Comparison of ENCODE assay signal across 20 cellular contexts in genomic region chr7:42858570-42858969, GRCh38. TPM values are rescaled to one million over a fixed set of nuclear protein-coding genes. Genes with fewer than 3 reads are reported as not detected.
DNase-seq lines count a peak whose midpoint lies in the region; ATAC-seq, FAIRE-seq and TF ChIP-seq lines count a peak whose summit lies in the region.
"Had no signal": no experiment of that assay in that cellular context is flagged by ENCODE, and none has a peak within 500 bp of the region (broad histone marks: within the 10 kb centered on the region; RNA-seq: fewer than 3 reads in every experiment).

No MANE protein-coding gene starts in this region.

- H3K36me3 ChIP-seq in mammary epithelial cell (ENCODE audit: insufficient read depth, low read length) (no peaks in the 10 kb centered on the region), keratinocyte (ENCODE audit: control insufficient read depth in 2 of 2, extremely low read depth in 1 of 2, insufficient read depth in 2 of 2, low read length in 2 of 2) (no peaks in the 10 kb centered on the region), mesendoderm (ENCODE audit: control insufficient read depth, insufficient read depth, low read length) (no peaks in the 10 kb centered on the region)
- H3K36me3 ChIP-seq: ovary, upper lobe of left lung had no signal

- no peak overlapping the region for H4K8ac ChIP-seq in mesendoderm (ENCODE audit: low read depth, low read length)

- H4K5ac ChIP-seq in mesendoderm (ENCODE audit: low read length), result no peak overlapping the region

- H2AFZ ChIP-seq in mammary epithelial cell (ENCODE audit: low read depth, low read length), result peak overlapping the region; percentile 20
- no peak overlapping the region for H2AFZ ChIP-seq in keratinocyte (ENCODE audit: control insufficient read depth, low read length)

- CTCF ChIA-PET in mammary epithelial cell (lab: Charles Lee; ENCODE audit: low non-redundant PET), result interaction anchor here (0.7 to 1.1 kb wide), 2 partner anchors 18 to 918 kb away, joined by 3 to 13 read pairs; no protein-coding TSS in a partner anchor
- CTCF ChIA-PET in activated CD4-positive, alpha-beta memory T cell treated with anti-CD3 and anti-CD28 coated beads, Interleukin-2, amount 10 ng/mL, durations not matched to agents 7 days and 5 days (lab: Charles Lee), result interaction anchor here (1.4 kb wide), 1 partner anchor 20 kb away, joined by 3 read pairs; no protein-coding TSS in a partner anchor

- H3K9me1 ChIP-seq in keratinocyte (ENCODE audit: control insufficient read depth, extremely low read depth, insufficient read depth, low read length), result no peaks in the 10 kb centered on the region

- H3K79me1 ChIP-seq in mesendoderm (ENCODE audit: low read length), result no peaks in the 10 kb centered on the region

- no peak overlapping the region for H3K27ac Mint-ChIP-seq in activated CD4-positive, alpha-beta memory T cell treated with anti-CD3 and anti-CD28 coated beads, Interleukin-2, amount 10 ng/mL, durations not matched to agents 7 days and 5 days
- H3K27ac Mint-ChIP-seq: activated naive CD4-positive, alpha-beta T cell treated with anti-CD3 and anti-CD28 coated beads, Interleukin-2, amount 10 ng/mL, durations not matched to agents 7 days and 5 days; naive B cell; stimulated activated naive CD8-positive, alpha-beta T cell treated with anti-CD3 and anti-CD28 coated beads, Interleukin-15, amount 100 ng/mL, for 72 hours had no signal

- no peaks in the 10 kb centered on the region for H4K20me1 ChIP-seq in mammary epithelial cell (ENCODE audit: insufficient read depth, low read length)
- no peaks in the 10 kb centered on the region for H4K20me1 ChIP-seq in keratinocyte (ENCODE audit: control insufficient read depth, extremely low read depth, insufficient read depth, low read length)

- no peak overlapping the region for H2BK120ac ChIP-seq in mesendoderm (ENCODE audit: low read depth, low read length)

- no peak overlapping the region for H2BK15ac ChIP-seq in mesendoderm (replicated peaks; ENCODE audit: low read depth)

- TF ChIP-seq CTCF in mammary epithelial cell (conservative IDR thresholded peaks at IDR 0.05 in 1 of 2, IDR thresholded peaks at IDR 0.05 in 1 of 2; ENCODE audit: extremely low read depth in 1 of 2, insufficient read depth in 1 of 2, low read depth in 1 of 2, low read length in 2 of 2) (peak in 1 of 2 donors; percentile 7), keratinocyte (optimal IDR thresholded peaks at IDR 0.05 in 1 of 3, IDR thresholded peaks at IDR 0.05 in 1 of 3, conservative IDR thresholded peaks at IDR 0.05 in 1 of 3; ENCODE audit: extremely low read depth in 1 of 3, insufficient read depth in 2 of 3, low read length in 3 of 3) (no peak)

- BruUV-seq in mammary epithelial cell (replicated peaks; lab: Mats Ljungman, UMichigan), result no TSS peak

- H3K4me1 ChIP-seq in mammary epithelial cell (ENCODE audit: insufficient read depth, low read length) (peaks cover 18% of the 10 kb centered on the region), keratinocyte (ENCODE audit: control insufficient read depth, extremely low read depth, insufficient read depth, low read length) (peaks cover 16% of the 10 kb centered on the region), mesendoderm (ENCODE audit: control insufficient read depth, low read depth, low read length) (no peaks in the 10 kb centered on the region)

- in situ Hi-C loops in mammary epithelial cell (cut with MboI; ENCODE audit: low sequenced_read_pairs in 2 of 2), result no loop called here

- H3K4me3 ChIP-seq in mammary epithelial cell (replicated peaks in 1 of 3; ENCODE audit: insufficient read depth in 1 of 3, low read depth in 2 of 3, low read length in 3 of 3), result no peak overlapping the region
- no peak overlapping the region for H3K4me3 ChIP-seq in keratinocyte (ENCODE audit: control insufficient read depth in 2 of 3, extremely low read depth in 1 of 3, insufficient read depth in 2 of 3, low read depth in 1 of 3, low read length in 3 of 3)
- H3K4me3 ChIP-seq in mesendoderm (ENCODE audit: low read length), result no peak overlapping the region
- H3K4me3 ChIP-seq: ovary, upper lobe of left lung had no signal

- H3K4me1 Mint-ChIP-seq in activated CD4-positive, alpha-beta memory T cell treated with anti-CD3 and anti-CD28 coated beads, Interleukin-2, amount 10 ng/mL, durations not matched to agents 7 days and 5 days, result peaks cover 5% of the 10 kb centered on the region

- H3K4me3 Mint-ChIP-seq in activated CD4-positive, alpha-beta memory T cell treated with anti-CD3 and anti-CD28 coated beads, Interleukin-2, amount 10 ng/mL, durations not matched to agents 7 days and 5 days, result no peak overlapping the region
- H3K4me3 Mint-ChIP-seq: activated naive CD4-positive, alpha-beta T cell treated with anti-CD3 and anti-CD28 coated beads, Interleukin-2, amount 10 ng/mL, durations not matched to agents 7 days and 5 days; naive B cell; stimulated activated naive CD8-positive, alpha-beta T cell treated with anti-CD3 and anti-CD28 coated beads, Interleukin-15, amount 100 ng/mL, for 72 hours had no signal

- 100% methylated on average over 1 of the region's 1 CpG for WGBS in mammary epithelial cell (ENCODE audit: low coverage, missing lambda C conversion rate)
- no CpG with 5 or more reads among the region's 1 CpG for WGBS in mesendoderm (ENCODE audit: extremely low coverage, insufficient coverage, low lambda C conversion rate)

- peaks cover 34% of the 10 kb centered on the region for H3K27me3 Mint-ChIP-seq in activated CD4-positive, alpha-beta memory T cell treated with anti-CD3 and anti-CD28 coated beads, Interleukin-2, amount 10 ng/mL, durations not matched to agents 7 days and 5 days

- H3K27ac ChIP-seq in mammary epithelial cell (ENCODE audit: insufficient read depth, low read depth, low read length) (no peak overlapping the region), keratinocyte (ENCODE audit: control insufficient read depth, insufficient read depth, low read length) (peak overlapping the region; percentile 75), mesendoderm (ENCODE audit: low read depth, low read length) (no peak overlapping the region)
- H3K27ac ChIP-seq: ovary, upper lobe of left lung had no signal

- H3K18ac ChIP-seq in mesendoderm (ENCODE audit: low read length), result no peak overlapping the region

- H3K9ac ChIP-seq in mammary epithelial cell (ENCODE audit: insufficient read depth, low read length), result no peak overlapping the region
- no peak overlapping the region for H3K9ac ChIP-seq in keratinocyte (ENCODE audit: control insufficient read depth, extremely low read depth, insufficient read depth, low read length)
- no peak overlapping the region for H3K9ac ChIP-seq in mesendoderm (ENCODE audit: low read length)

- H3K4me2 ChIP-seq in mammary epithelial cell (ENCODE audit: insufficient read depth, low read depth, low read length) (peak overlapping the region; percentile 33), keratinocyte (ENCODE audit: control insufficient read depth, extremely low read depth, insufficient read depth, low read depth, low read length) (peak overlapping the region; percentile 73), mesendoderm (ENCODE audit: low read length) (no peak overlapping the region)

- no peak for ATAC-seq in HG03520 (IDR thresholded peaks at IDR 0.05; ENCODE audit: unreplicated experiment)
- ATAC-seq: stimulated activated naive CD8-positive, alpha-beta T cell treated with anti-CD3 and anti-CD28 coated beads, Interleukin-15, amount 100 ng/mL, for 72 hours had no signal

- no peak overlapping the region for H2AK5ac ChIP-seq in mesendoderm (ENCODE audit: low read length)

- DNase-seq in AG20443 (ENCODE audit: low spot score) (peak; percentile 31), LHCN-M2 (ENCODE audit: low read depth) (peak; percentile 14), mammary epithelial cell (peak; percentile 38), keratinocyte (ENCODE audit: low read depth, low spot score) (no peak), cortex of kidney (lab: John Stamatoyannopoulos, UW) (no peak), mesendoderm (no peak)
- DNase-seq in activated CD4-positive, alpha-beta memory T cell treated with anti-CD3 and anti-CD28 coated beads, Interleukin-2, amount 10 ng/mL, durations not matched to agents 7 days and 5 days, result no peak
- DNase-seq: activated CD4-positive, alpha-beta T cell treated with anti-CD3 and anti-CD28 coated beads, Interleukin-2, amount 50 U/mL, for 4 hours; activated naive CD4-positive, alpha-beta T cell treated with anti-CD3 and anti-CD28 coated beads, Interleukin-2, amount 10 ng/mL, durations not matched to agents 7 days and 5 days; activated T-cell treated with anti-CD3 and anti-CD28 coated beads, Interleukin-2, amount 50 U/mL, for 1 hour; erythroblast; glutamatergic neuron; Karpas-422; naive B cell; NCI-H1436 treated with DMSO at 0.1 percent for 48 hours; ovary; RPMI8226; stimulated activated naive CD8-positive, alpha-beta T cell treated with anti-CD3 and anti-CD28 coated beads, Interleukin-15, amount 100 ng/mL, for 72 hours; upper lobe of left lung had no signal

- H3K9me3 ChIP-seq in mammary epithelial cell (replicated peaks; ENCODE audit: insufficient read depth, low read length) (no peaks in the 10 kb centered on the region), keratinocyte (ENCODE audit: control insufficient read depth, low read depth, low read length) (no peaks in the 10 kb centered on the region)
- H3K9me3 ChIP-seq: ovary had no signal

- no peak overlapping the region for H2BK5ac ChIP-seq in mesendoderm (ENCODE audit: low read length)

- H3K9me3 Mint-ChIP-seq in activated CD4-positive, alpha-beta memory T cell treated with anti-CD3 and anti-CD28 coated beads, Interleukin-2, amount 10 ng/mL, durations not matched to agents 7 days and 5 days, result no peaks in the 10 kb centered on the region
- H3K9me3 Mint-ChIP-seq: activated naive CD4-positive, alpha-beta T cell treated with anti-CD3 and anti-CD28 coated beads, Interleukin-2, amount 10 ng/mL, durations not matched to agents 7 days and 5 days had no signal

- H3K79me2 ChIP-seq in mammary epithelial cell (ENCODE audit: insufficient read depth, low read length), result no peaks in the 10 kb centered on the region
- no peaks in the 10 kb centered on the region for H3K79me2 ChIP-seq in keratinocyte (ENCODE audit: control insufficient read depth, insufficient read depth, low read length)
- no peaks in the 10 kb centered on the region for H3K79me2 ChIP-seq in mesendoderm (ENCODE audit: control insufficient read depth, insufficient read depth, low read length)

- FAIRE-seq in keratinocyte (lab: Jason Lieb, UNC), result peak; percentile 80

- dilution Hi-C loops in mammary epithelial cell (cut with HindIII; ENCODE audit: low sequenced_read_pairs), result loop anchor here (10.0 kb wide), 1 partner anchor 924 kb away; no protein-coding TSS in a partner anchor
- dilution Hi-C loops in keratinocyte (cut with MboI; ENCODE audit: extremely low pct_ligation_motif_present, low sequenced_read_pairs), result no loop called here

- intact Hi-C loops in mammary epithelial cell (cut with micrococcal nuclease), result loop anchor here (1.0 kb wide), 1 partner anchor 26 kb away; no protein-coding TSS in a partner anchor

- no peak overlapping the region for H3K23ac ChIP-seq in mesendoderm (ENCODE audit: low read length)

- H3K36me3 Mint-ChIP-seq in activated CD4-positive, alpha-beta memory T cell treated with anti-CD3 and anti-CD28 coated beads, Interleukin-2, amount 10 ng/mL, durations not matched to agents 7 days and 5 days (ENCODE audit: low read depth), result no peaks in the 10 kb centered on the region
- H3K36me3 Mint-ChIP-seq: activated naive CD4-positive, alpha-beta T cell treated with anti-CD3 and anti-CD28 coated beads, Interleukin-2, amount 10 ng/mL, durations not matched to agents 7 days and 5 days had no signal

- POLR2A ChIA-PET in activated CD4-positive, alpha-beta memory T cell treated with anti-CD3 and anti-CD28 coated beads, Interleukin-2, amount 10 ng/mL, durations not matched to agents 7 days and 5 days (lab: Charles Lee), result no interaction called here

- H3K4ac ChIP-seq in mesendoderm (ENCODE audit: low read depth, low read length), result no peak overlapping the region

- H3K27me3 ChIP-seq in mammary epithelial cell (ENCODE audit: insufficient read depth, low read length) (no peaks in the 10 kb centered on the region), keratinocyte (ENCODE audit: control insufficient read depth, extremely low read depth, insufficient read depth, low read length) (no peaks in the 10 kb centered on the region), mesendoderm (ENCODE audit: insufficient read depth, low read length, poor library complexity) (no peaks in the 10 kb centered on the region)
- H3K27me3 ChIP-seq: ovary, upper lobe of left lung had no signal

- no peak overlapping the region for H3K56ac ChIP-seq in mesendoderm (ENCODE audit: low read length)

RNA-seq across cellular contexts. Expression of gene C7orf25, which starts 53.3 kb away (rescaled TPM):
- total RNA-seq in LHCN-M2 (2014; rRNA removed), result 23.0 and 24.4 TPM in 2 replicates
- polyA plus RNA-seq in LHCN-M2 (2012), result 5.0 TPM
- 1 to 10 TPM; 7.0 to 8.2 TPM for total RNA-seq in mammary epithelial cell
- 6.1 TPM for polyA plus RNA-seq in mammary epithelial cell
- 2.5 TPM for polyA minus RNA-seq in mammary epithelial cell
- polyA plus RNA-seq in keratinocyte, result 3.1 to 7.4 TPM (median 4.4 TPM) in 3 replicates
- 0.74 TPM for polyA plus RNA-seq in keratinocyte (2011; ENCODE audit: low read depth)
- 2.9 and 5.3 TPM in 2 replicates for polyA plus RNA-seq in keratinocyte (2011; cell fraction: cytosol; rRNA removed)
- polyA plus RNA-seq in keratinocyte (2011; cell fraction: nucleus; rRNA removed), result 4.2 TPM in 2 replicates
- polyA plus RNA-seq in keratinocyte (2012; ENCODE audit: low replicate concordance), result 2.2 and 5.4 TPM in 2 replicates
- polyA minus RNA-seq in keratinocyte, result 0.49 to 1.9 TPM in 2 of 3 replicates, not detected in the other
- polyA minus RNA-seq in keratinocyte (2011; cell fraction: cytosol; rRNA and poly(A)+ RNA removed), result 5.6 TPM
- polyA minus RNA-seq in keratinocyte (2011; cell fraction: nucleus; rRNA and poly(A)+ RNA removed), result 2.1 and 3.2 TPM in 2 replicates
- total RNA-seq in activated CD4-positive, alpha-beta memory T cell treated with anti-CD3 and anti-CD28 coated beads, Interleukin-2, amount 10 ng/mL, durations not matched to agents 7 days and 5 days, result 1 to 10 TPM; 2.4 to 5.3 TPM
- 3.9 TPM for polyA plus RNA-seq in mesendoderm (2013, experiment 1 of 2)
- 3.9 TPM for polyA plus RNA-seq in mesendoderm (2013, experiment 2 of 2)

Comparison
In these comparisons a context has a peak if more than half of its experiments do, and no peak if none do; other contexts are left out.
1. DNase-seq: peak in AG20443 (single experiment), LHCN-M2 (single experiment) and mammary epithelial cell (single experiment); none in keratinocyte (single experiment), activated CD4-positive, alpha-beta memory T cell treated with anti-CD3 and anti-CD28 coated beads, Interleukin-2, amount 10 ng/mL, durations not matched to agents 7 days and 5 days (single experiment), cortex of kidney (single experiment) and mesendoderm (single experiment).